1 cellular context compared by ENCODE assay signal in genomic region chr14:34629657-34630529, GRCh38.
TF ChIP-seq lines count a peak whose summit lies in the region.

TSS of gene SNX6 (minus strand) at chr14:34630148. CDS start at chr14:34630116, 32 bp downstream.

TF ChIP-seq in K562, 482 proteins besides CTCF, POLR2A, EP300 and RAD21 (continued from another document and continues in another):
- peak; percentile 80 for TF ChIP-seq ZBTB33 (CRISPR knock-in tag; IDR thresholded peaks at IDR 0.05)
- TF ChIP-seq AFF4 (CRISPR knock-in tag; IDR thresholded peaks at IDR 0.05), result no peak
- TF ChIP-seq CBX3 (IDR thresholded peaks at IDR 0.05; ENCODE audit: borderline replicate concordance in 1 of 2, low read length in 2 of 2), result no peak
- TF ChIP-seq FOXO4 (CRISPR knock-in tag; IDR thresholded peaks at IDR 0.05), result no peak
- peak in 1 of 2 experiments; percentile 61; a peak in 3 of 4 replicates for TF ChIP-seq MAZ (CRISPR knock-in tag; conservative IDR thresholded peaks at IDR 0.05 in 1 of 2, IDR thresholded peaks at IDR 0.05 in 1 of 2)
- no peak for TF ChIP-seq HDAC8 (tag; IDR thresholded peaks at IDR 0.05)
- no peak for TF ChIP-seq ELK3 (CRISPR knock-in tag; IDR thresholded peaks at IDR 0.05)
- no peak for TF ChIP-seq TBL1XR1 (IDR thresholded peaks at IDR 0.05; ENCODE audit: low read length in 2 of 2)
- TF ChIP-seq MTA1 (IDR thresholded peaks at IDR 0.05; ENCODE audit: borderline replicate concordance), result no peak
- TF ChIP-seq NR1H2 (CRISPR knock-in tag; IDR thresholded peaks at IDR 0.05), result no peak
- no peak for TF ChIP-seq PCBP2 (IDR thresholded peaks at IDR 0.05; ENCODE audit: low read depth, low read length, poor library complexity, severe bottlenecking)
- TF ChIP-seq FOXK1 (CRISPR knock-in tag; IDR thresholded peaks at IDR 0.05; ENCODE audit: borderline replicate concordance), result no peak
- no peak for TF ChIP-seq MCM7 (IDR thresholded peaks at IDR 0.05)
- no peak for TF ChIP-seq CTCFL (IDR thresholded peaks at IDR 0.05; ENCODE audit: borderline replicate concordance, insufficient read depth, low read depth, low read length, poor library complexity, severe bottlenecking)
- no peak for TF ChIP-seq CREB3L1 (IDR thresholded peaks at IDR 0.05; ENCODE audit: borderline replicate concordance, low read depth)
- TF ChIP-seq ZNF24 (IDR thresholded peaks at IDR 0.05), result no peak
- no peak for TF ChIP-seq ETV5 (CRISPR knock-in tag; IDR thresholded peaks at IDR 0.05; ENCODE audit: low read depth)
- TF ChIP-seq BHLHE40 (IDR thresholded peaks at IDR 0.05; ENCODE audit: low read length), result no peak
- TF ChIP-seq COPS2 (conservative IDR thresholded peaks at IDR 0.05), result no peak
- no peak for TF ChIP-seq TAF15 (IDR thresholded peaks at IDR 0.05; ENCODE audit: low read depth, low read length)
- no peak for TF ChIP-seq ZC3H8 (IDR thresholded peaks at IDR 0.05)
- TF ChIP-seq ZBTB9 (CRISPR knock-in tag; IDR thresholded peaks at IDR 0.05), result no peak
- no peak for TF ChIP-seq ILK (tag; IDR thresholded peaks at IDR 0.05; ENCODE audit: borderline replicate concordance, low read depth)
- no peak; the same call in 1 of the 2 replicates for TF ChIP-seq ZNF766 (CRISPR knock-in tag; conservative IDR thresholded peaks at IDR 0.05)
- peak; percentile 94 for TF ChIP-seq ESRRA (IDR thresholded peaks at IDR 0.05; ENCODE audit: borderline replicate concordance, low read depth)
- TF ChIP-seq NELFE (IDR thresholded peaks at IDR 0.05; ENCODE audit: insufficient read depth, insufficient read length), result no peak
- TF ChIP-seq GATA2 (CRISPR knock-in tag; IDR thresholded peaks at IDR 0.05), result no peak
- no peak for TF ChIP-seq SRF (CRISPR knock-in tag; IDR thresholded peaks at IDR 0.05)
- TF ChIP-seq ZNF639 (CRISPR knock-in tag; conservative IDR thresholded peaks at IDR 0.05 in 1 of 2, IDR thresholded peaks at IDR 0.05 in 1 of 2), result no peak
- no peak for TF ChIP-seq RNF2 (IDR thresholded peaks at IDR 0.05)
- TF ChIP-seq BRF1 (IDR thresholded peaks at IDR 0.05; ENCODE audit: borderline replicate concordance, extremely low read depth, insufficient read length), result no peak
- TF ChIP-seq MNT (conservative IDR thresholded peaks at IDR 0.05), result 0 out of 4 replicates have a peak, but pooled peaks of 1 of the 2 experiments have one; percentile 11
- no peak for TF ChIP-seq CCNT2 (IDR thresholded peaks at IDR 0.05; ENCODE audit: borderline replicate concordance, extremely low read depth, insufficient read length, low read depth, low read length)
- no peak for TF ChIP-seq CREB5 (CRISPR knock-in tag; IDR thresholded peaks at IDR 0.05)
- TF ChIP-seq KDM5B (IDR thresholded peaks at IDR 0.05; ENCODE audit: insufficient replicate concordance, low read depth, low read length), result peak; percentile 39
- TF ChIP-seq BRCA1 (IDR thresholded peaks at IDR 0.05), result no peak
- no peak for TF ChIP-seq BRCA1 (CRISPR knock-in tag; IDR thresholded peaks at IDR 0.05)
- TF ChIP-seq ZMIZ1 (IDR thresholded peaks at IDR 0.05; ENCODE audit: low read depth in 2 of 2, low read length in 2 of 2), result no peak
